24 cellular contexts compared by ENCODE assay signal in genomic region chr5:76025790-76026189, GRCh38.
"Had no signal": no experiment of that assay in that cellular context is flagged by ENCODE, and none has a peak within 500 bp of the region (broad histone marks: within the 10 kb centered on the region; RNA-seq: fewer than 3 reads in every experiment).

No MANE protein-coding gene starts in this region.

- H3K27ac ChIP-seq: neutrophil, pancreas, prostate gland, right lobe of liver, sigmoid colon, suprapubic skin, testis, tibial artery, transverse colon, upper lobe of right lung, uterus had no signal

- ATAC-seq: naive thymus-derived CD8-positive, alpha-beta T cell; natural killer cell treated with Interleukin-12 subunit alpha and Interleukin-12 subunit beta and Interleukin-15 and Interleukin-18, amount 100 ng/mL, for 72 hours; pancreas; right cardiac atrium; right lobe of liver; stimulated activated memory B cell treated with anti-CD40 and anti-IgM and Interleukin-4, amounts not matched to agents 10 μg/mL and 1 μg/mL and 100 μg/mL, for 72 hours; stimulated activated naive CD8-positive, alpha-beta T cell treated with anti-CD3 and anti-CD28 coated beads, Interleukin-15, amount 100 ng/mL, for 72 hours; stimulated activated naive CD8-positive, alpha-beta T cell treated with anti-CD3 and anti-CD28 coated beads, Interleukin-15, Interleukin-2, amounts not matched to agents 100 U/mL and 50 U/mL, for 24 hours; upper lobe of right lung had no signal

- DNase-seq: naive thymus-derived CD8-positive, alpha-beta T cell; nephron progenitor cell; pancreas; right cardiac atrium; right lobe of liver; sigmoid colon; small intestine; stimulated activated CD4-positive, alpha-beta T cell treated with anti-CD3 and anti-CD28 coated beads, Interleukin-15, amount 100 ng/mL, for 24 hours; stimulated activated CD4-positive, alpha-beta T cell treated with anti-CD3 and anti-CD28 coated beads, Interleukin-4, amount 100 ng/mL, for 1 hour; stimulated activated CD4-positive, alpha-beta T cell treated with anti-CD3 and anti-CD28 coated beads, Interleukin-4, amount 100 ng/mL, for 4 hours; stimulated activated CD8-positive, alpha-beta memory T cell treated with anti-CD3 and anti-CD28 coated beads, Interleukin-4, amount 100 ng/mL, for 48 hours; stimulated activated naive CD4-positive, alpha-beta T cell; stimulated activated naive CD8-positive, alpha-beta T cell treated with anti-CD3 and anti-CD28 coated beads, Interleukin-15, amount 100 ng/mL, for 72 hours; stimulated activated naive CD8-positive, alpha-beta T cell treated with anti-CD3 and anti-CD28 coated beads, Interleukin-15, Interleukin-2, amounts not matched to agents 100 U/mL and 50 U/mL, for 24 hours; testis; tibial artery; transverse colon; upper lobe of right lung; uterus had no signal
